8 cellular contexts compared by ENCODE assay signal in genomic region chr11:93718057-93718563, GRCh38. TPM values are rescaled to one million over a fixed set of nuclear protein-coding genes. Genes with fewer than 3 reads are reported as not detected.
DNase-seq lines count a peak whose midpoint lies in the region; ATAC-seq, FAIRE-seq and TF ChIP-seq lines count a peak whose summit lies in the region.

No MANE protein-coding gene starts in this region.

- no peak for TF ChIP-seq POLR2A in GM12878 (IDR thresholded peaks at IDR 0.05; ENCODE audit: low read depth, low read length)

- H3K4me1 ChIP-seq in GM12878 (ENCODE audit: control insufficient read depth, insufficient read depth, low read length) (peaks cover 12% of the 10 kb centered on the region), mammary epithelial cell (ENCODE audit: insufficient read depth, low read length) (no peaks in the 10 kb centered on the region), A673 (ENCODE audit: insufficient read depth, low read length, poor library complexity, severe bottlenecking) (no peaks in the 10 kb centered on the region), HAP-1 (no peaks in the 10 kb centered on the region)

- BruUV-seq in GM12878 (replicated peaks; lab: Mats Ljungman, UMichigan) (no TSS peak), mammary epithelial cell (replicated peaks; lab: Mats Ljungman, UMichigan) (no TSS peak), A673 (replicated peaks; lab: Mats Ljungman, UMichigan) (no TSS peak)

- DNase-seq in GM10248 (ENCODE audit: extremely low spot score) (peak; percentile 47), GM12878 (ENCODE audit: low read depth, low spot score) (peak; percentile 64), DMS79 (lab: John Stamatoyannopoulos, UW) (no peak), mammary epithelial cell (no peak), A673 (ENCODE audit: low spot score) (no peak), HAP-1 (ENCODE audit: low spot score in 2 of 2) (no peak)

- no peaks in the 10 kb centered on the region for H3K27me3 ChIP-seq in GM12878 (replicated peaks in 1 of 2; ENCODE audit: control insufficient read depth in 2 of 2, insufficient read depth in 2 of 2, low read length in 1 of 2)
- H3K27me3 ChIP-seq in mammary epithelial cell (ENCODE audit: insufficient read depth, low read length), result no peaks in the 10 kb centered on the region
- no peaks in the 10 kb centered on the region for H3K27me3 ChIP-seq in A673 (replicated peaks; ENCODE audit: insufficient read depth, low read depth, low read length, poor library complexity)
- no peaks in the 10 kb centered on the region for H3K27me3 ChIP-seq in HAP-1 (ENCODE audit: low read depth)

- FAIRE-seq in GM12878 (lab: Jason Lieb, UNC), result peak; percentile 92

- dilution Hi-C loops in mammary epithelial cell (cut with HindIII; ENCODE audit: low sequenced_read_pairs), result no loop called here

- in situ Hi-C loops in GM12878 (cut with MboI), result no loop called here
- in situ Hi-C loops in mammary epithelial cell (cut with MboI; ENCODE audit: low sequenced_read_pairs in 2 of 2), result no loop called here
- in situ Hi-C loops in HAP-1 (cut with MboI; ENCODE audit: low sequenced_read_pairs), result no loop called here

- POLR2A ChIA-PET in GM10248 (lab: Yijun Ruan, JAX), result interaction anchor here (1.2 to 1.8 kb wide), 2 partner anchors 9 to 23 kb away, joined by 3 to 5 read pairs; partner anchors contain the start of genes C11orf54 and TAF1D
- POLR2A ChIA-PET in GM12878 (lab: Charles Lee), result interaction anchor here (1.4 to 2.1 kb wide), 3 partner anchors 9 to 24 kb away, joined by 4 to 5 read pairs (median 4); partner anchors contain the start of genes C11orf54 and TAF1D
- POLR2A ChIA-PET in A673 (lab: Charles Lee; ENCODE audit: low non-redundant PET), result no interaction called here

- CTCF ChIA-PET in GM10248 (lab: Yijun Ruan, JAX) (interaction anchor here (1.3 to 4.1 kb wide), 6 partner anchors 9 to 483 kb away, joined by 3 to 15 read pairs (median 3); no protein-coding TSS in a partner anchor), GM12878 (lab: Yijun Ruan, JAX) (interaction anchor here (0.8 to 1.3 kb wide), 2 partner anchors 9 to 11 kb away, joined by 4 read pairs; no protein-coding TSS in a partner anchor), mammary epithelial cell (lab: Charles Lee; ENCODE audit: low non-redundant PET) (no interaction called here), A673 (lab: Charles Lee) (no interaction called here)

- H3K9ac ChIP-seq in GM12878 (ENCODE audit: control insufficient read depth, insufficient read depth, low read length) (no peak overlapping the region), mammary epithelial cell (ENCODE audit: insufficient read depth, low read length) (no peak overlapping the region)

- H2AFZ ChIP-seq in GM12878 (ENCODE audit: control insufficient read depth, low read depth, low read length) (peak overlapping the region; percentile 8; the same call in 1 of the 2 replicates), mammary epithelial cell (ENCODE audit: low read depth, low read length) (no peak overlapping the region)

- 49% methylated on average over 4 of the region's 4 CpGs for WGBS in GM12878 (ENCODE audit: insufficient coverage, insufficient replicate concordance, low lambda C conversion rate, missing lambda C conversion rate)
- 100% methylated on average over 4 of the region's 4 CpGs for WGBS in mammary epithelial cell (ENCODE audit: low coverage, missing lambda C conversion rate)

- SMC1A ChIA-PET in GM12878 (lab: Charles Lee; ENCODE audit: uncharacterized antibody, unreplicated experiment), result interaction anchor here (1.9 to 5.3 kb wide), 3 partner anchors 14 to 24 kb away, joined by 7 to 30 read pairs (median 24); partner anchors contain the start of genes C11orf54 and TAF1D

- peak overlapping the region; percentile 82 for H3K27ac ChIP-seq in GM12878 (ENCODE audit: control insufficient read depth, insufficient read depth)
- H3K27ac ChIP-seq in mammary epithelial cell (ENCODE audit: insufficient read depth, low read depth, low read length), result no peak overlapping the region
- H3K27ac ChIP-seq in A673 (ENCODE audit: low read depth, low read length, poor library complexity, severe bottlenecking), result no peak overlapping the region

- ATAC-seq in GM21447 (IDR thresholded peaks at IDR 0.05; ENCODE audit: unreplicated experiment), result peak; percentile 91
- peak; percentile 89 for ATAC-seq in HG03571 (IDR thresholded peaks at IDR 0.05; ENCODE audit: unreplicated experiment)
- ATAC-seq in GM12878, result peak; percentile 93

- H3K4me2 ChIP-seq in GM12878 (ENCODE audit: control insufficient read depth, insufficient read depth), result peak overlapping the region; percentile 70
- no peak overlapping the region for H3K4me2 ChIP-seq in mammary epithelial cell (ENCODE audit: insufficient read depth, low read depth, low read length)

- TF ChIP-seq CTCF in GM10248 (IDR thresholded peaks at IDR 0.05; ENCODE audit: control extremely low read depth, extremely low read depth, low read depth, missing control alignments), result no peak
- TF ChIP-seq CTCF in GM12878 (IDR thresholded peaks at IDR 0.05 in 2 of 3, conservative IDR thresholded peaks at IDR 0.05 in 1 of 3; ENCODE audit: control insufficient read depth in 2 of 3, extremely low read depth in 1 of 3, insufficient read depth in 1 of 3, low read depth in 3 of 3, low read length in 3 of 3), result no peak
- TF ChIP-seq CTCF in mammary epithelial cell (conservative IDR thresholded peaks at IDR 0.05 in 1 of 2, IDR thresholded peaks at IDR 0.05 in 1 of 2; ENCODE audit: extremely low read depth in 1 of 2, insufficient read depth in 1 of 2, low read depth in 1 of 2, low read length in 2 of 2), result no peak
- no peak for TF ChIP-seq CTCF in A673 (conservative IDR thresholded peaks at IDR 0.05; ENCODE audit: low read depth, low read length)

- no peaks in the 10 kb centered on the region; the same call in 2 of the 3 replicates for H3K9me3 ChIP-seq in GM12878 (replicated peaks; ENCODE audit: control insufficient read depth, insufficient read depth, low read length)
- no peaks in the 10 kb centered on the region for H3K9me3 ChIP-seq in mammary epithelial cell (replicated peaks; ENCODE audit: insufficient read depth, low read length)
- H3K9me3 ChIP-seq in A673 (ENCODE audit: low read depth, low read length, poor library complexity, severe bottlenecking), result no peaks in the 10 kb centered on the region
- no peaks in the 10 kb centered on the region for H3K9me3 ChIP-seq in HAP-1

- no peak for TF ChIP-seq RAD21 in GM12878 (IDR thresholded peaks at IDR 0.05; ENCODE audit: insufficient read depth, low read depth, low read length)

- H3K79me2 ChIP-seq in GM12878 (ENCODE audit: control insufficient read depth, insufficient read depth, low read length) (peaks cover 5% of the 10 kb centered on the region), mammary epithelial cell (ENCODE audit: insufficient read depth, low read length) (peaks cover 2% of the 10 kb centered on the region)

- intact Hi-C loops in GM12878 (cut with micrococcal nuclease; ENCODE audit: unreplicated experiment) (no loop called here), mammary epithelial cell (cut with micrococcal nuclease) (no loop called here), A673 (cut with micrococcal nuclease; ENCODE audit: unreplicated experiment) (no loop called here)

- H4K20me1 ChIP-seq in GM12878 (ENCODE audit: control insufficient read depth, insufficient read depth) (no peaks in the 10 kb centered on the region), mammary epithelial cell (ENCODE audit: insufficient read depth, low read length) (no peaks in the 10 kb centered on the region)

- H3K4me3 ChIP-seq in GM12878, result no peak overlapping the region
- H3K4me3 ChIP-seq in mammary epithelial cell (replicated peaks in 1 of 3; ENCODE audit: insufficient read depth in 1 of 3, low read depth in 2 of 3, low read length in 3 of 3), result no peak overlapping the region
- H3K4me3 ChIP-seq in A673 (ENCODE audit: low read depth, low read length, poor library complexity, severe bottlenecking), result no peak overlapping the region
- no peak overlapping the region for H3K4me3 ChIP-seq in HAP-1

- peak; percentile 72 to 96; a peak in 3 of 4 replicates for TF ChIP-seq EP300 in GM12878 (IDR thresholded peaks at IDR 0.05; ENCODE audit: borderline replicate concordance in 1 of 2, control insufficient read depth in 1 of 2, low read depth in 2 of 2, low read length in 2 of 2)

- peaks cover 13 to 23% of the 10 kb centered on the region in 2 experiments for H3K36me3 ChIP-seq in GM12878 (ENCODE audit: control insufficient read depth in 2 of 2, insufficient read depth in 2 of 2, low read length in 1 of 2)
- peaks cover 6% of the 10 kb centered on the region for H3K36me3 ChIP-seq in mammary epithelial cell (ENCODE audit: insufficient read depth, low read length)
- peaks cover 48% of the 10 kb centered on the region for H3K36me3 ChIP-seq in A673 (ENCODE audit: insufficient read depth, low read length, poor library complexity, severe bottlenecking)
- H3K36me3 ChIP-seq in HAP-1 (replicated peaks), result peaks cover 57% of the 10 kb centered on the region

- RAD21 ChIA-PET in GM12878 (lab: Charles Lee; ENCODE audit: unreplicated experiment), result interaction anchor here (1.2 to 3.2 kb wide), 2 partner anchors 24 to 66 kb away, joined by 3 to 10 read pairs; partner anchors contain the start of genes C11orf54, MED17 and TAF1D

RNA-seq across cellular contexts. Expression of gene TAF1D, which starts 23.2 kb away (rescaled TPM):
- total RNA-seq in GM12878 (2013; cell fraction: nucleolus; rRNA removed), result 793 and 868 TPM in 2 replicates
- total RNA-seq in GM12878 (2014; rRNA removed), result 191 and 254 TPM in 2 replicates
- total RNA-seq in GM12878 (2014; rRNA removed; fragmentation: Illumina TruSeq; extraction: Trizol), result 301 and 314 TPM in 2 replicates
- total RNA-seq in GM12878 (2021), result 180 and 206 TPM in 2 replicates
- 109 TPM for polyA plus RNA-seq in GM12878 (2011; ENCODE audit: low read depth)
- polyA plus RNA-seq in GM12878 (2011; rRNA removed), result 224 and 373 TPM in 2 replicates
- polyA plus RNA-seq in GM12878 (2011; cell fraction: cytosol; rRNA removed), result 52.9 and 55.8 TPM in 2 replicates
- 359 and 420 TPM in 2 replicates for polyA plus RNA-seq in GM12878 (2011; cell fraction: nucleus; rRNA removed)
- polyA plus RNA-seq in GM12878 (2012), result 132 and 157 TPM in 2 replicates
- 270 and 380 TPM in 2 replicates for polyA plus RNA-seq in GM12878 (2014; fragmentation: Illumina TruSeq; extraction: Trizol)
- polyA plus RNA-seq in GM12878 (2014; fragmentation: Nextera tagmentation; extraction: Ambion mirVana), result 100 to 1,000 TPM; 112 to 181 TPM
- 179 and 220 TPM in 2 replicates for polyA plus RNA-seq in GM12878 (2014; rRNA removed)
- polyA plus RNA-seq in GM12878 (2016; fragmentation: Nextera tagmentation; extraction: Ambion mirVana), result 100 to 1,000 TPM; 101 to 110 TPM
- polyA minus RNA-seq in GM12878 (2011; rRNA and poly(A)+ RNA removed), result 91.2 and 125 TPM in 2 replicates
- 60.7 and 72.5 TPM in 2 replicates for polyA minus RNA-seq in GM12878 (2011; cell fraction: cytosol; rRNA and poly(A)+ RNA removed)
- 233 and 316 TPM in 2 replicates for polyA minus RNA-seq in GM12878 (2011; cell fraction: nucleus; rRNA and poly(A)+ RNA removed)
- total RNA-seq in mammary epithelial cell, result 100 to 1,000 TPM; 167 to 198 TPM
- polyA plus RNA-seq in mammary epithelial cell, result 41.8 TPM
- 39.2 TPM for polyA minus RNA-seq in mammary epithelial cell
- total RNA-seq in A673 (2021), result 222 and 275 TPM in 2 replicates

RNA-seq across cellular contexts. Expression of gene C11orf54, which starts 23.4 kb away (rescaled TPM):
- 53.1 and 63.8 TPM in 2 replicates for total RNA-seq in GM12878 (2013; cell fraction: nucleolus; rRNA removed)
- total RNA-seq in GM12878 (2014; rRNA removed) (15.1 and 22.1 TPM in 2 replicates), GM12878 (2014; rRNA removed; fragmentation: Illumina TruSeq; extraction: Trizol) (22.5 and 23.6 TPM in 2 replicates), GM12878 (2021) (15.2 and 19.1 TPM in 2 replicates), mammary epithelial cell (10 to 100 TPM in 1 of 2 donors, 1 to 10 TPM in 1; 8.2 to 10.2 TPM), A673 (2021) (24.3 and 26.2 TPM in 2 replicates)
- 12.3 TPM for polyA plus RNA-seq in GM12878 (2011; ENCODE audit: low read depth)
- polyA plus RNA-seq in GM12878 (2011; rRNA removed) (32.3 and 58.3 TPM in 2 replicates), GM12878 (2014; fragmentation: Illumina TruSeq; extraction: Trizol) (26.2 and 33.2 TPM in 2 replicates), GM12878 (2014; fragmentation: Nextera tagmentation; extraction: Ambion mirVana) (10 to 100 TPM; 31.3 to 31.5 TPM), GM12878 (2014; rRNA removed) (15.9 and 19.2 TPM in 2 replicates), GM12878 (2016; fragmentation: Nextera tagmentation; extraction: Ambion mirVana) (10 to 100 TPM; 27.4 to 30.4 TPM), mammary epithelial cell (2.6 TPM)
- polyA plus RNA-seq in GM12878 (2011; cell fraction: cytosol; rRNA removed), result 10.6 and 15.4 TPM in 2 replicates
- polyA plus RNA-seq in GM12878 (2011; cell fraction: nucleus; rRNA removed), result 11.7 and 12.5 TPM in 2 replicates
- polyA plus RNA-seq in GM12878 (2012), result 14.5 and 18.4 TPM in 2 replicates
- polyA minus RNA-seq in GM12878 (2011; rRNA and poly(A)+ RNA removed), result 16.4 and 109 TPM in 2 replicates
- polyA minus RNA-seq in GM12878 (2011; cell fraction: cytosol; rRNA and poly(A)+ RNA removed), result 6.9 and 7.2 TPM in 2 replicates
- polyA minus RNA-seq in GM12878 (2011; cell fraction: nucleus; rRNA and poly(A)+ RNA removed), result 6.8 and 10.5 TPM in 2 replicates
- polyA minus RNA-seq in mammary epithelial cell, result not detected

RNA-seq across cellular contexts. Expression of gene CEP295, which starts 56.6 kb away (rescaled TPM):
- 125 and 128 TPM in 2 replicates for total RNA-seq in GM12878 (2013; cell fraction: nucleolus; rRNA removed)
- total RNA-seq in GM12878 (2014; rRNA removed) (33.4 and 41.1 TPM in 2 replicates), GM12878 (2014; rRNA removed; fragmentation: Illumina TruSeq; extraction: Trizol) (41.4 and 42.9 TPM in 2 replicates), GM12878 (2021) (20.8 and 21.3 TPM in 2 replicates), mammary epithelial cell (10 to 100 TPM; 13.0 to 18.3 TPM), A673 (2021) (34.5 and 37.3 TPM in 2 replicates)
- polyA plus RNA-seq in GM12878 (2011; ENCODE audit: low read depth), result 5.5 TPM
- polyA plus RNA-seq in GM12878 (2011; rRNA removed) (23.2 and 36.2 TPM in 2 replicates), GM12878 (2014; fragmentation: Illumina TruSeq; extraction: Trizol) (24.7 and 31.3 TPM in 2 replicates), GM12878 (2014; fragmentation: Nextera tagmentation; extraction: Ambion mirVana) (1 to 10 TPM; 5.6 to 6.0 TPM), GM12878 (2014; rRNA removed) (14.5 and 15.2 TPM in 2 replicates), GM12878 (2016; fragmentation: Nextera tagmentation; extraction: Ambion mirVana) (1 to 10 TPM; 7.4 to 7.8 TPM), mammary epithelial cell (6.9 TPM)
- 8.0 and 8.6 TPM in 2 replicates for polyA plus RNA-seq in GM12878 (2011; cell fraction: cytosol; rRNA removed)
- 30.4 and 32.9 TPM in 2 replicates for polyA plus RNA-seq in GM12878 (2011; cell fraction: nucleus; rRNA removed)
- 6.9 and 10.2 TPM in 2 replicates for polyA plus RNA-seq in GM12878 (2012)
- 36.9 and 49.2 TPM in 2 replicates for polyA minus RNA-seq in GM12878 (2011; rRNA and poly(A)+ RNA removed)
- polyA minus RNA-seq in GM12878 (2011; cell fraction: cytosol; rRNA and poly(A)+ RNA removed), result 17.4 and 24.0 TPM in 2 replicates
- 57.8 and 80.4 TPM in 2 replicates for polyA minus RNA-seq in GM12878 (2011; cell fraction: nucleus; rRNA and poly(A)+ RNA removed)
- 13.0 TPM for polyA minus RNA-seq in mammary epithelial cell

Comparison
In these comparisons a context has a peak if more than half of its experiments do, and no peak if none do; other contexts are left out.
1. DNase-seq: peak in GM10248 (single experiment) and GM12878 (single experiment); none in DMS79 (single experiment), mammary epithelial cell (single experiment), A673 (single experiment) and HAP-1 (0 of 2).
2. CTCF ChIA-PET loops: an anchor here in GM10248 (1.3 to 4.1 kb wide) and GM12878 (0.8 to 1.3 kb wide); none called in mammary epithelial cell and A673.
3. Peak in every context shown above with its lines, with median percentiles within 50 percentile points of each other: ATAC-seq.